10 cellular contexts compared by ENCODE assay signal in genomic region chrX:97389761-97390192, GRCh38.
DNase-seq lines count a peak whose midpoint lies in the region; FAIRE-seq and TF ChIP-seq lines count a peak whose summit lies in the region.
"Had no signal": no experiment of that assay in that cellular context is flagged by ENCODE, and none has a peak within 500 bp of the region (broad histone marks: within the 10 kb centered on the region; RNA-seq: fewer than 3 reads in every experiment).

No MANE protein-coding gene starts in this region.

- CTCF ChIA-PET in PC-9 (lab: Charles Lee): interaction anchor here (0.6 kb wide), 2 partner anchors 267 to 572 kb away, joined by 4 to 5 read pairs; no protein-coding TSS in a partner anchor
- CTCF ChIA-PET in endothelial cell of umbilical vein (lab: Charles Lee): no interaction called here

- no peak overlapping the region for H2AK5ac ChIP-seq in trophoblast cell (ENCODE audit: low read length)

- dilution Hi-C loops in endothelial cell of umbilical vein (cut with MboI; ENCODE audit: extremely low pct_ligation_motif_present, low sequenced_read_pairs): no loop called here

- TF ChIP-seq POLR2A in endothelial cell of umbilical vein (IDR thresholded peaks at IDR 0.05; ENCODE audit: low read depth, low read length) (no peak), sigmoid colon (IDR thresholded peaks at IDR 0.05) (no peak)

- H3K36me3 ChIP-seq in GM23248 (ENCODE audit: low read depth) (no peaks in the 10 kb centered on the region), PC-9 (ENCODE audit: low read depth) (no peaks in the 10 kb centered on the region), endothelial cell of umbilical vein (ENCODE audit: control insufficient read depth in 2 of 2, extremely low read depth in 1 of 2, insufficient read depth in 2 of 2, low read length in 2 of 2) (no peaks in the 10 kb centered on the region), trophoblast cell (ENCODE audit: control insufficient read depth in 1 of 2, insufficient read depth in 2 of 2, low read length in 2 of 2) (peaks cover 0 to 1% of the 10 kb centered on the region in 2 experiments), sigmoid colon (no peaks in the 10 kb centered on the region)

- no peaks in the 10 kb centered on the region for H3K27me3 ChIP-seq in GM23248 (replicated peaks; ENCODE audit: insufficient read depth)
- no peaks in the 10 kb centered on the region for H3K27me3 ChIP-seq in PC-9 (ENCODE audit: insufficient read depth, low read depth)
- H3K27me3 ChIP-seq in endothelial cell of umbilical vein (ENCODE audit: control insufficient read depth in 2 of 2, insufficient read depth in 2 of 2, low read length in 2 of 2): no peaks in the 10 kb centered on the region
- no peaks in the 10 kb centered on the region for H3K27me3 ChIP-seq in trophoblast cell (ENCODE audit: insufficient read depth, low read length)
- H3K27me3 ChIP-seq in sigmoid colon: no peaks in the 10 kb centered on the region

- no peaks in the 10 kb centered on the region for H3K79me1 ChIP-seq in trophoblast cell (ENCODE audit: low read length)

- H4K91ac ChIP-seq in trophoblast cell (ENCODE audit: low read depth, low read length): no peak overlapping the region

- no peaks in the 10 kb centered on the region for H3K9me1 ChIP-seq in endothelial cell of umbilical vein (replicated peaks; ENCODE audit: control insufficient read depth, extremely low read depth, insufficient read depth, low read length)

- H4K20me1 ChIP-seq in GM23248 (ENCODE audit: insufficient read depth) (no peaks in the 10 kb centered on the region), PC-9 (ENCODE audit: insufficient read depth) (no peaks in the 10 kb centered on the region), endothelial cell of umbilical vein (replicated peaks; ENCODE audit: control insufficient read depth, extremely low read depth, insufficient read depth, low read length) (no peaks in the 10 kb centered on the region)

- H3K18ac ChIP-seq in trophoblast cell (ENCODE audit: low read length): no peak overlapping the region

- no peak overlapping the region for H3K14ac ChIP-seq in trophoblast cell (ENCODE audit: low read length)

- TF ChIP-seq CTCF in PC-9 (conservative IDR thresholded peaks at IDR 0.05) (no peak), endothelial cell of umbilical vein (IDR thresholded peaks at IDR 0.05; ENCODE audit: extremely low read depth in 1 of 2, insufficient read depth in 1 of 2, low read depth in 1 of 2, low read length in 2 of 2) (no peak), sigmoid colon (IDR thresholded peaks at IDR 0.05) (no peak)

- 2 to 4% methylated on average over 3 of the region's 3 CpGs for WGBS in GM23248 (ENCODE audit: low coverage in 1 of 2, low lambda C conversion rate in 2 of 2, missing lambda C conversion rate in 2 of 2), 2 experiments
- WGBS in trophoblast cell (ENCODE audit: extremely low coverage, insufficient coverage, insufficient read length): no CpG with 5 or more reads among the region's 3 CpGs
- WGBS in sigmoid colon, 2 donors: 35 to 67% methylated on average over 3 of the region's 3 CpGs

- H4K8ac ChIP-seq in trophoblast cell (ENCODE audit: low read depth, low read length): no peak overlapping the region

- H3K4me2 ChIP-seq in GM23248 (ENCODE audit: unreplicated experiment) (peak overlapping the region; percentile 42), PC-9 (peak overlapping the region; percentile 31; the same call in 1 of the 2 replicates), endothelial cell of umbilical vein (ENCODE audit: insufficient read depth, low read length) (peak overlapping the region; percentile 68), trophoblast cell (ENCODE audit: low read length) (no peak overlapping the region)

- H2BK12ac ChIP-seq in trophoblast cell (ENCODE audit: low read length): no peak overlapping the region

- FAIRE-seq in endothelial cell of umbilical vein (lab: Jason Lieb, UNC): peak; percentile 88

- H3K9me3 ChIP-seq in GM23248 (ENCODE audit: low read depth) (no peaks in the 10 kb centered on the region), PC-9 (ENCODE audit: insufficient read depth, low read depth) (no peaks in the 10 kb centered on the region), endothelial cell of umbilical vein (replicated peaks; ENCODE audit: control insufficient read depth, insufficient read depth, low read length) (no peaks in the 10 kb centered on the region), trophoblast cell (ENCODE audit: insufficient read depth, low read depth, low read length) (no peaks in the 10 kb centered on the region), sigmoid colon (no peaks in the 10 kb centered on the region)

- no peak overlapping the region for H2BK120ac ChIP-seq in trophoblast cell (ENCODE audit: insufficient read depth, low read length, poor library complexity)

- no peak overlapping the region for H3K4me3 ChIP-seq in GM23248
- no peak overlapping the region for H3K4me3 ChIP-seq in PC-9
- H3K4me3 ChIP-seq in endothelial cell of umbilical vein (replicated peaks in 1 of 3; ENCODE audit: insufficient read depth in 1 of 3, low read depth in 1 of 3, low read length in 3 of 3): no peak overlapping the region
- H3K4me3 ChIP-seq in trophoblast cell (ENCODE audit: low read depth, low read length): no peak overlapping the region
- H3K4me3 ChIP-seq in sigmoid colon: no peak overlapping the region

- DNase-seq in GM23248: peak; percentile 71
- peak in 1 of 2 experiments; percentile 39 for DNase-seq in PC-9
- peak; percentile 73 for DNase-seq in endothelial cell of umbilical vein (ENCODE audit: low read depth, low spot score)
- peak; percentile 0 to 48 for DNase-seq in trophoblast cell
- DNase-seq in SKM-1 treated with dmso at 0.1 percent for 144 hours (lab: John Stamatoyannopoulos, UW; ENCODE audit: unreplicated experiment): no peak
- DNase-seq in hippocampal formation (lab: John Stamatoyannopoulos, UW): no peak
- DNase-seq in DMS153 (lab: John Stamatoyannopoulos, UW): no peak
- DNase-seq in sigmoid colon: no peak
- DNase-seq: activated effector memory CD4-positive, alpha-beta T cell treated with anti-CD3 and anti-CD28 coated beads, Interleukin-2, amount 50 U/mL, for 16 hours; NCI-H748 treated with DMSO at 0.1 percent for 48 hours had no signal

- H2AFZ ChIP-seq in GM23248: 0 out of 2 replicates have a peak overlapping the region, but pooled peaks have one; percentile 43
- H2AFZ ChIP-seq in PC-9: no peak overlapping the region
- no peak overlapping the region for H2AFZ ChIP-seq in endothelial cell of umbilical vein (ENCODE audit: low read depth, low read length)
- no peak overlapping the region for H2AFZ ChIP-seq in trophoblast cell (ENCODE audit: insufficient read depth, low read length, poor library complexity)

- no peaks in the 10 kb centered on the region for H3K9me2 ChIP-seq in GM23248 (ENCODE audit: insufficient read depth)
- H3K9me2 ChIP-seq in PC-9 (ENCODE audit: insufficient read depth): no peaks in the 10 kb centered on the region

- no peak overlapping the region for H3K4ac ChIP-seq in trophoblast cell (ENCODE audit: low read depth, low read length)

- no peak overlapping the region for H3K9ac ChIP-seq in GM23248
- no peak overlapping the region for H3K9ac ChIP-seq in endothelial cell of umbilical vein (replicated peaks; ENCODE audit: extremely low read depth, insufficient read depth, low read length)
- H3K9ac ChIP-seq in trophoblast cell (ENCODE audit: low read length): no peak overlapping the region

- no peak overlapping the region for H4K12ac ChIP-seq in trophoblast cell (ENCODE audit: low read depth, low read length)

- no TSS peak for BruUV-seq in PC-9 (replicated peaks; lab: Mats Ljungman, UMichigan)
- BruUV-seq in endothelial cell of umbilical vein (replicated peaks; lab: Mats Ljungman, UMichigan): no TSS peak

- intact Hi-C loops in PC-9 (cut with micrococcal nuclease; ENCODE audit: unreplicated experiment): no loop called here
- intact Hi-C loops in endothelial cell of umbilical vein (cut with micrococcal nuclease): no loop called here
- intact Hi-C loops in sigmoid colon (cut with DNase I): no loop called here

- no peak overlapping the region for H3K23ac ChIP-seq in trophoblast cell (ENCODE audit: low read length)

- H3K27ac ChIP-seq in GM23248 (peak overlapping the region; percentile 73), PC-9 (peak overlapping the region; percentile 73), endothelial cell of umbilical vein (ENCODE audit: insufficient read depth, low read depth, low read length) (peak overlapping the region; percentile 66), trophoblast cell (ENCODE audit: low read depth, low read length) (no peak overlapping the region), sigmoid colon (no peak overlapping the region)

- H2BK5ac ChIP-seq in trophoblast cell (ENCODE audit: low read depth, low read length, poor library complexity): no peak overlapping the region

- no peaks in the 10 kb centered on the region for H3K79me2 ChIP-seq in GM23248 (ENCODE audit: insufficient read depth)
- H3K79me2 ChIP-seq in PC-9 (ENCODE audit: low read depth): no peaks in the 10 kb centered on the region
- H3K79me2 ChIP-seq in endothelial cell of umbilical vein (ENCODE audit: control insufficient read depth, insufficient read depth, low read length): no peaks in the 10 kb centered on the region
- H3K79me2 ChIP-seq in trophoblast cell (ENCODE audit: control insufficient read depth, insufficient read depth, low read length, poor library complexity): no peaks in the 10 kb centered on the region

- H3K4me1 ChIP-seq in GM23248 (ENCODE audit: insufficient read depth): peaks cover 3% of the 10 kb centered on the region; the same call in 1 of the 2 replicates
- 0 out of 2 replicates have a peak, but pooled peaks cover 10% of the 10 kb centered on the region for H3K4me1 ChIP-seq in PC-9 (replicated peaks; ENCODE audit: insufficient read depth)
- peaks cover 4% of the 10 kb centered on the region for H3K4me1 ChIP-seq in endothelial cell of umbilical vein (ENCODE audit: control insufficient read depth, extremely low read depth, insufficient read depth, low read length)
- H3K4me1 ChIP-seq in trophoblast cell (ENCODE audit: control insufficient read depth in 1 of 2, insufficient read depth in 2 of 2, low read length in 2 of 2): no peaks in the 10 kb centered on the region
- H3K4me1 ChIP-seq in sigmoid colon: no peaks in the 10 kb centered on the region

- H3F3A ChIP-seq in GM23248 (ENCODE audit: insufficient read depth): no peaks in the 10 kb centered on the region; the same call in 1 of the 2 replicates
- H3F3A ChIP-seq in PC-9 (ENCODE audit: insufficient read depth, low read depth): no peaks in the 10 kb centered on the region; the same call in 1 of the 2 replicates

- no peak for TF ChIP-seq EP300 in sigmoid colon (IDR thresholded peaks at IDR 0.05)

- in situ Hi-C loops in GM23248 (cut with MboI): no loop called here

- POLR2A ChIA-PET in PC-9 (lab: Charles Lee; ENCODE audit: unreplicated experiment): no interaction called here
- POLR2A ChIA-PET in endothelial cell of umbilical vein (lab: Charles Lee): no interaction called here

TF ChIP-seq in endothelial cell of umbilical vein, 7 proteins besides CTCF, POLR2A, EP300 and RAD21 (continues in another document):
- TF ChIP-seq GATA2 (IDR thresholded peaks at IDR 0.05; ENCODE audit: insufficient read depth, insufficient read length, low read depth, low read length) (peak; percentile 17), MYC (IDR thresholded peaks at IDR 0.05; ENCODE audit: low read depth, low read length) (no peak), FOS (IDR thresholded peaks at IDR 0.05; ENCODE audit: borderline replicate concordance, insufficient read depth, low read length) (peak; percentile 69)

Comparison
In these comparisons a context has a peak if more than half of its experiments do, and no peak if none do; other contexts are left out.
1. DNase-seq: peak in GM23248 (single experiment), endothelial cell of umbilical vein (single experiment) and trophoblast cell (2 of 2); none in SKM-1 treated with dmso at 0.1 percent for 144 hours (single experiment), hippocampal formation (0 of 2), DMS153 (single experiment) and sigmoid colon (single experiment).
2. H3K27ac ChIP-seq: peak in GM23248 (single experiment), PC-9 (single experiment) and endothelial cell of umbilical vein (single experiment); none in trophoblast cell (single experiment) and sigmoid colon (0 of 4).